ENCODE assay signal across 28 cellular contexts in the genomic region with DNA sequence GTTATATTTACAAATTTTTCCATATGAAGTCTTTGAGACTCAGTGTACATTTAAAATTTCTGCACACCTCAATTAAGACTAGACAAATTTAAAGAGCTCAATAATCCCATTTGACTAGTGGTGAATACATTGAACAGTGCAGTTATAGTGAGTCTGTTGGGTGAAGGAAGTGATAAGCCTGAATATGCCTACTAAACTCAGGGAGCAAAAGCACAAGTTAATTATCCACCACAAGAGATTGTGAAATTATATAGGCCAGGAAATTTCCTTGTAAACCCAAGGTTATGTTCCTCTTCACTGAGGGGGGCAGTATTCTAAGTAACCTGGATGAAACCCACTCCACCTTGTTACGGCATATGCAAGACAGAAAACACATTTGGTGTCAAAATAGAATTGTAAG.
"Had no signal": no experiment of that assay in that cellular context is flagged by ENCODE, and none has a peak within 500 bp of the region (broad histone marks: within the 10 kb centered on the region; RNA-seq: fewer than 3 reads in every experiment).

No MANE protein-coding gene starts in this region.

- H2AFZ ChIP-seq: PC-9 had no signal

- ATAC-seq: activated CD8-positive, alpha-beta T cell treated with anti-CD3 and anti-CD28 coated beads for 36 hours; activated T-cell treated with anti-CD3 and anti-CD28 coated beads, Interleukin-2, amount 50 U/mL, for 72 hours; activated T-helper 17 cell treated with anti-CD3 and anti-CD28 coated beads, Interleukin-2, amount 50 U/mL, for 72 hours; K562 had no signal

- H3K9me3 ChIP-seq: SJCRH30 had no signal

- H3K27me3 ChIP-seq: brain microvascular endothelial cell, SJCRH30 had no signal

- H3K27ac ChIP-seq: brain microvascular endothelial cell, PC-9, SJCRH30, SK-N-MC had no signal

- H3K4me2 ChIP-seq: PC-9 had no signal

- H3K36me3 ChIP-seq: brain microvascular endothelial cell, SJCRH30 had no signal

- FAIRE-seq: K562, TTC549 had no signal

- H3K4me3 ChIP-seq: K562, PC-9, SJCRH30, SK-N-MC had no signal

- DNase-seq: activated CD4-positive, alpha-beta T cell treated with anti-CD3 and anti-CD28 coated beads, Interleukin-2, amount 10 ng/mL, durations not matched to agents 24 days and 14 days; activated CD4-positive, alpha-beta T cell treated with anti-CD3 and anti-CD28 coated beads, Interleukin-2, amount 50 U/mL, for 4 hours; activated CD8-positive, alpha-beta T cell treated with anti-CD3 and anti-CD28 coated beads for 36 hours; activated effector memory CD4-positive, alpha-beta T cell treated with anti-CD3 and anti-CD28 coated beads, Interleukin-2, amount 50 U/mL, for 16 hours; activated naive CD4-positive, alpha-beta T cell; activated naive CD4-positive, alpha-beta T cell treated with anti-CD3 and anti-CD28 coated beads, Interleukin-2, amount 50 U/mL, for 16 hours; activated naive CD8-positive, alpha-beta T cell treated with anti-CD3 and anti-CD28 coated beads for 36 hours; activated T-cell treated with anti-CD3 and anti-CD28 coated beads, Interleukin-2, amount 50 U/mL, for 1 hour; activated T-cell treated with anti-CD3 and anti-CD28 coated beads, Interleukin-2, amount 50 U/mL, for 72 hours; amniotic stem cell; aorta; brain microvascular endothelial cell; central memory CD4-positive, alpha-beta T cell; NCI-H1092 treated with DMSO at 0.1 percent for 48 hours; NCI-H1417 treated with DMSO at 0.1 percent for 48 hours; NCI-H1694; NCI-H2029; NCI-H345; NCI-H524 treated with DMSO at 0.1 percent for 48 hours; NK-92 treated with Interleukin-12 subunit alpha and Interleukin-12 subunit beta, amount 100 ng/mL, for 24 hours; PC-9; SHP77; SJCRH30; T1000 had no signal
